In genomic region chr6:158417760-158418098, GRCh38 we compare ENCODE assay signal across 16 cellular contexts.
A peak's percentile ranks its signal among the peaks of the same experiment; 100 is the strongest.
DNase-seq lines count a peak whose midpoint lies in the region; ATAC-seq, FAIRE-seq and TF ChIP-seq lines count a peak whose summit lies in the region.
"Had no signal": no experiment of that assay in that cellular context is flagged by ENCODE, and none has a peak within 500 bp of the region (broad histone marks: within the 10 kb centered on the region; RNA-seq: fewer than 3 reads in every experiment).

No MANE protein-coding gene starts in this region.

- FAIRE-seq in HTR-8/SVneo (lab: Jason Lieb, UNC): no peak
- FAIRE-seq: TTC549 had no signal

- ATAC-seq in GM19035 (IDR thresholded peaks at IDR 0.05; ENCODE audit: unreplicated experiment): no peak
- ATAC-seq: HCT116; stimulated activated naive B cell treated with anti-CD40 and anti-IgM and Interleukin-4, amounts not matched to agents 10 μg/mL and 1 μg/mL and 100 μg/mL, for 72 hours had no signal

- H3K27me3 ChIP-seq in right atrium auricular region: no peaks in the 10 kb centered on the region
- H3K27me3 ChIP-seq: neutrophil, Peyer's patch had no signal

- no peak for TF ChIP-seq CTCF in brain (conservative IDR thresholded peaks at IDR 0.05)
- TF ChIP-seq CTCF in right atrium auricular region (IDR thresholded peaks at IDR 0.05): no peak

- peaks cover 14% of the 10 kb centered on the region for H3K4me1 Mint-ChIP-seq in brain
- H3K4me1 Mint-ChIP-seq: IgD-negative memory B cell; stimulated activated naive B cell treated with anti-CD40 and anti-IgM and Interleukin-4, amounts not matched to agents 10 μg/mL and 1 μg/mL and 100 μg/mL, for 72 hours had no signal

- H3K4me1 ChIP-seq in right atrium auricular region: no peaks in the 10 kb centered on the region
- H3K4me1 ChIP-seq: Peyer's patch had no signal

- no peaks in the 10 kb centered on the region for H3K9me3 ChIP-seq in right atrium auricular region
- H3K9me3 ChIP-seq: neutrophil had no signal

- no peaks in the 10 kb centered on the region for H3K27me3 Mint-ChIP-seq in brain
- H3K27me3 Mint-ChIP-seq: IgD-negative memory B cell; stimulated activated naive B cell treated with anti-CD40 and anti-IgM and Interleukin-4, amounts not matched to agents 10 μg/mL and 1 μg/mL and 100 μg/mL, for 72 hours had no signal

- no peak overlapping the region for H3K27ac ChIP-seq in right atrium auricular region
- H3K27ac ChIP-seq: neutrophil, Peyer's patch had no signal

- H3K36me3 ChIP-seq in right atrium auricular region: peaks cover 9% of the 10 kb centered on the region
- H3K36me3 ChIP-seq: neutrophil, Peyer's patch had no signal

- H3K4me3 ChIP-seq in right atrium auricular region: no peak overlapping the region
- H3K4me3 ChIP-seq: Peyer's patch had no signal

- H3K27ac Mint-ChIP-seq in brain: peak overlapping the region in 3 of 5 experiments; percentile 75 to 81 (median 80)
- H3K27ac Mint-ChIP-seq: stimulated activated naive B cell treated with anti-CD40 and anti-IgM and Interleukin-4, amounts not matched to agents 10 μg/mL and 1 μg/mL and 100 μg/mL, for 72 hours had no signal

- no peak overlapping the region for H3K4me3 Mint-ChIP-seq in brain
- H3K4me3 Mint-ChIP-seq: IgD-negative memory B cell; stimulated activated naive B cell treated with anti-CD40 and anti-IgM and Interleukin-4, amounts not matched to agents 10 μg/mL and 1 μg/mL and 100 μg/mL, for 72 hours had no signal

- DNase-seq in HTR-8/SVneo (ENCODE audit: insufficient read length, low spot score) (peak; percentile 12), globus pallidus (ENCODE audit: low spot score) (peak; percentile 91), stromal cell of bone marrow (ENCODE audit: low read depth) (peak; percentile 48), T-helper 2 cell (no peak), NOMO-1 (lab: John Stamatoyannopoulos, UW; ENCODE audit: unreplicated experiment in 2 of 2) (no peak), right atrium auricular region (ENCODE audit: low spot score) (no peak)
- DNase-seq: left cardiac atrium; NCI-H2081 treated with DMSO at 0.1 percent for 48 hours; Peyer's patch; stimulated activated naive B cell treated with anti-CD40 and anti-IgM and Interleukin-4, amounts not matched to agents 10 μg/mL and 1 μg/mL and 100 μg/mL, for 72 hours had no signal

- H3K36me3 Mint-ChIP-seq in brain: peaks cover 87% of the 10 kb centered on the region

- peaks cover 6 to 27% (median 20%) of the 10 kb centered on the region in 5 experiments for H3K9me3 Mint-ChIP-seq in brain
- H3K9me3 Mint-ChIP-seq: stimulated activated naive B cell treated with anti-CD40 and anti-IgM and Interleukin-4, amounts not matched to agents 10 μg/mL and 1 μg/mL and 100 μg/mL, for 72 hours had no signal

Comparison
In these comparisons a context has a peak if more than half of its experiments do, and no peak if none do; other contexts are left out.
1. DNase-seq: peak in HTR-8/SVneo (single experiment), globus pallidus (single experiment) and stromal cell of bone marrow (single experiment); none in T-helper 2 cell (0 of 5), NOMO-1 (0 of 2) and right atrium auricular region (single experiment).